ENCODE assay signal across 1 cellular context in the genomic region with DNA sequence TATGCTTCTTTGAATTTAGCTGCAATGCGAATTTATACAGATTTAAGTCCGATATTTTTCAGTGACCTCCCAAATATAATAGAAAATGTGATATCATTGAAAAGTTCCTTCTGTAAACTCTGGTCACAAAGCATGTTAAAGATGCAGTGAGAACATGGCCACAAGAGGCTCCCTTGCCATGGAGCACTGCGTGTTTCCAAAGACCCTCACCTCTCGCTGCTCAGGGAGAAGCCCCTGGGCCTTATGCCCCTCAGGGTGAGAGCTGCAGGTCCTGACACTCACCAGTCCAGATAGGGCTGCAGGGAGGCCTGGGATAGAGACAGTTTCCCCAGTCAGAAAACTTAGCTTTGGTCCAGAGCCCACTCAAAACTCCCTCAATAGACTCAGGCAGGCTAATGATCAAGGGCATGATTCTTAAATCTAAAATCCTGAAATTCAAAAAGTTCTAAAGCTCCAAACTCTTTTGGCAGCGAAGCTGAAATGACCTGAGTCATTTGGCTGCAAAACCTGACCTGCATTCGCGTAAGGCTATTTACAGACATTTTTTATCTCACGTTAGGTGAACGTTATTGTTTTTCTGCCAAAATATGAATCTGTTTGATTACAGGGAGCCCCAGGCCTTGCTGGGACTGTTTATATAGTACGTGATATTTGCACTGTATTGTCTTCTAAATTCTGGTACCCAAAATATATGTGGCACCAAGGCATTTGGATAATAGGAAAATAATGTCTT.
TF ChIP-seq lines count a peak whose summit lies in the region.

No MANE protein-coding gene starts in this region.

TF ChIP-seq in GM23338, 12 proteins besides CTCF, POLR2A, EP300 and RAD21 (continued from another document):
- TF ChIP-seq EZH2 (IDR thresholded peaks at IDR 0.05; ENCODE audit: low read depth, unreplicated experiment) = no peak
- TF ChIP-seq ZNF114 (CRISPR knock-in tag; IDR thresholded peaks at IDR 0.05) = no peak
- TF ChIP-seq JUNB (IDR thresholded peaks at IDR 0.05; ENCODE audit: unreplicated experiment) = no peak
